Comparison of ENCODE assay signal across 12 cellular contexts in the genomic region with DNA sequence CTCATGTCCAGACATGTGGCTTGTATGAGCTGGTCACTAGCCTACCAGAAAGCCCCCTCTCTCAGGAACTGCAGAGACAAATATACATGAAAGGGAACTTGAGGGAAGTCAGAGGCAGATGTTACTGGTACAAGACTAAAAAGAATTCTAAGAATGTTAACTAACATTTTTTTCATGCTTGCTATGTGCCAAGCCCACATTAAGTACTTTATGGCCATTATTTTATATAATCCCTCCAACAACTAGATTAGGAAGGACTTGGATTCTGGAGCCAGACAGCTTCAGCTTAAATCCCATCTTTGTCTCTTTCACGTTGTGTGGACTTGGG. TPM values are rescaled to one million over a fixed set of nuclear protein-coding genes. Genes with fewer than 3 reads are reported as not detected.
DNase-seq lines count a peak whose midpoint lies in the region; ATAC-seq and TF ChIP-seq lines count a peak whose summit lies in the region.
"Had no signal": no experiment of that assay in that cellular context is flagged by ENCODE, and none has a peak within 500 bp of the region (broad histone marks: within the 10 kb centered on the region; RNA-seq: fewer than 3 reads in every experiment).

No MANE protein-coding gene starts in this region.

- H3K9me3 ChIP-seq in A673 (ENCODE audit: low read depth, low read length, poor library complexity, severe bottlenecking) (no peaks in the 10 kb centered on the region), HCT116 (ENCODE audit: control insufficient read depth in 1 of 2, insufficient read depth in 1 of 2, low read depth in 1 of 2, low read length in 2 of 2) (no peaks in the 10 kb centered on the region), mesenchymal stem cell (ENCODE audit: control insufficient read depth, low read length) (no peaks in the 10 kb centered on the region)
- H3K9me3 ChIP-seq: left ventricle myocardium inferior, ovary, testis had no signal

- TF ChIP-seq POLR2A in HCT116 (IDR thresholded peaks at IDR 0.05; ENCODE audit: borderline replicate concordance, extremely low read depth, insufficient read depth, insufficient read length), result no peak

- intact Hi-C loops in A673 (cut with micrococcal nuclease; ENCODE audit: unreplicated experiment) (no loop called here), HCT116 (cut with micrococcal nuclease) (no loop called here)
- intact Hi-C loops in activated CD8-positive, alpha-beta T cell treated with anti-CD3 and anti-CD28 coated beads for 36 hours (cut with micrococcal nuclease), result no loop called here

- peak overlapping the region; percentile 58 for H3K27ac ChIP-seq in A673 (ENCODE audit: low read depth, low read length, poor library complexity, severe bottlenecking)
- H3K27ac ChIP-seq in HCT116 (ENCODE audit: low read depth, low read length), result peak overlapping the region; percentile 47; the same call in 1 of the 2 replicates
- peak overlapping the region; percentile 64 for H3K27ac ChIP-seq in mesenchymal stem cell (ENCODE audit: low read length, poor library complexity, severe bottlenecking)
- H3K27ac ChIP-seq: left ventricle myocardium inferior, ovary, testis had no signal

- H3K79me1 ChIP-seq in mesenchymal stem cell (replicated peaks; ENCODE audit: low read length, poor library complexity, severe bottlenecking), result peaks cover 1% of the 10 kb centered on the region

- no peaks in the 10 kb centered on the region for H3K27me3 ChIP-seq in A673 (replicated peaks; ENCODE audit: insufficient read depth, low read depth, low read length, poor library complexity)
- no peaks in the 10 kb centered on the region for H3K27me3 ChIP-seq in HCT116 (ENCODE audit: insufficient read depth, low read length)
- peaks cover 0 to 6% of the 10 kb centered on the region in 2 experiments for H3K27me3 ChIP-seq in mesenchymal stem cell (ENCODE audit: control insufficient read depth in 1 of 2, insufficient read depth in 1 of 2, low read length in 2 of 2)
- H3K27me3 ChIP-seq: ovary, testis had no signal

- no TSS peak for BruUV-seq in A673 (replicated peaks; lab: Mats Ljungman, UMichigan)
- BruUV-seq in HCT116 (replicated peaks; lab: Mats Ljungman, UMichigan), result no TSS peak

- peak overlapping the region; percentile 85 for H3K27ac Mint-ChIP-seq in activated CD8-positive, alpha-beta T cell treated with anti-CD3 and anti-CD28 coated beads for 36 hours

- DNase-seq in A673 (ENCODE audit: low spot score) (peak; percentile 39), HCT116 (ENCODE audit: low read depth, low spot score) (no peak), mesenchymal stem cell (no peak), inferior parietal cortex (ENCODE audit: extremely low spot score) (no peak), NOMO-1 (lab: John Stamatoyannopoulos, UW; ENCODE audit: unreplicated experiment in 2 of 2) (no peak), GM19238 (ENCODE audit: insufficient read length, low spot score) (no peak)
- DNase-seq in activated CD8-positive, alpha-beta T cell treated with anti-CD3 and anti-CD28 coated beads for 36 hours, result no peak
- no peak for DNase-seq in effector CD8-positive, alpha-beta T cell (lab: John Stamatoyannopoulos, UW)
- DNase-seq: left ventricle myocardium inferior, NCI-H2029 treated with DMSO at 0.1 percent for 48 hours, ovary, testis had no signal

- peak overlapping the region; percentile 65 for H2AK5ac ChIP-seq in mesenchymal stem cell (ENCODE audit: low read length, severe bottlenecking)

- peaks cover 16% of the 10 kb centered on the region for H3K36me3 Mint-ChIP-seq in activated CD8-positive, alpha-beta T cell treated with anti-CD3 and anti-CD28 coated beads for 36 hours (ENCODE audit: low read depth)

- no peak overlapping the region for H4K91ac ChIP-seq in mesenchymal stem cell (ENCODE audit: low read length)

- no CpG with 5 or more reads among the region's 1 CpG for WGBS in mesenchymal stem cell

- no peak overlapping the region for H2BK15ac ChIP-seq in mesenchymal stem cell (ENCODE audit: low read depth, poor library complexity, severe bottlenecking)

- no peaks in the 10 kb centered on the region for H3K79me2 ChIP-seq in HCT116 (ENCODE audit: insufficient read depth, low read length)

- H4K8ac ChIP-seq in mesenchymal stem cell (ENCODE audit: low read length), result no peak overlapping the region

- no peak overlapping the region for H3K4me3 ChIP-seq in A673 (ENCODE audit: low read depth, low read length, poor library complexity, severe bottlenecking)
- H3K4me3 ChIP-seq in HCT116 (replicated peaks in 1 of 2; ENCODE audit: low read depth in 1 of 2, low read length in 2 of 2), result peak overlapping the region in 1 of 2 experiments; percentile 45; a peak in 1 of 4 replicates
- no peak overlapping the region for H3K4me3 ChIP-seq in mesenchymal stem cell (ENCODE audit: insufficient read depth in 1 of 2, low read depth in 1 of 2, low read length in 2 of 2)
- H3K4me3 ChIP-seq: left ventricle myocardium inferior, ovary, testis had no signal

- H2AFZ ChIP-seq in HCT116 (ENCODE audit: low read depth, low read length, poor library complexity, severe bottlenecking) (peak overlapping the region; percentile 57), mesenchymal stem cell (ENCODE audit: low read depth, low read length) (no peak overlapping the region)

- H3K27me3 Mint-ChIP-seq in activated CD8-positive, alpha-beta T cell treated with anti-CD3 and anti-CD28 coated beads for 36 hours, result no peaks in the 10 kb centered on the region

- no peak overlapping the region for H3K9ac ChIP-seq in HCT116 (ENCODE audit: low read length)
- no peak overlapping the region for H3K9ac ChIP-seq in mesenchymal stem cell (ENCODE audit: low read length)

- CTCF ChIA-PET in A673 (lab: Charles Lee), result no interaction called here
- CTCF ChIA-PET in HCT116 (lab: Charles Lee), result no interaction called here
- CTCF ChIA-PET in activated CD8-positive, alpha-beta T cell treated with anti-CD3 and anti-CD28 coated beads for 36 hours (lab: Charles Lee), result interaction anchor here (1.1 to 1.4 kb wide), 2 partner anchors 14 to 47 kb away, joined by 4 read pairs; no protein-coding TSS in a partner anchor

- H3K9me3 Mint-ChIP-seq in activated CD8-positive, alpha-beta T cell treated with anti-CD3 and anti-CD28 coated beads for 36 hours, result no peaks in the 10 kb centered on the region

- H2BK12ac ChIP-seq in mesenchymal stem cell (ENCODE audit: low read length in 2 of 2), result no peak overlapping the region

- H3K4me1 Mint-ChIP-seq in activated CD8-positive, alpha-beta T cell treated with anti-CD3 and anti-CD28 coated beads for 36 hours (ENCODE audit: low read depth), result peaks cover 53% of the 10 kb centered on the region

- H2BK120ac ChIP-seq in mesenchymal stem cell (ENCODE audit: low read depth, low read length), result no peak overlapping the region

- H3K9me2 ChIP-seq in HCT116 (ENCODE audit: insufficient read depth), result no peaks in the 10 kb centered on the region

- H2BK5ac ChIP-seq in mesenchymal stem cell (ENCODE audit: low read depth, low read length, poor library complexity, severe bottlenecking), result no peak overlapping the region

- no peak overlapping the region for H3K4me3 Mint-ChIP-seq in activated CD8-positive, alpha-beta T cell treated with anti-CD3 and anti-CD28 coated beads for 36 hours

- H3K4me1 ChIP-seq in A673 (ENCODE audit: insufficient read depth, low read length, poor library complexity, severe bottlenecking) (peaks cover 23% of the 10 kb centered on the region), HCT116 (ENCODE audit: control insufficient read depth in 1 of 2, insufficient read depth in 2 of 2, low read length in 2 of 2) (peaks cover 35 to 54% of the 10 kb centered on the region in 2 experiments), mesenchymal stem cell (ENCODE audit: control insufficient read depth, insufficient read depth, low read depth, low read length) (peaks cover 28% of the 10 kb centered on the region)
- H3K4me1 ChIP-seq: testis had no signal

- no peaks in the 10 kb centered on the region for H4K20me1 ChIP-seq in HCT116 (ENCODE audit: insufficient read depth)

- POLR2A ChIA-PET in A673 (lab: Charles Lee; ENCODE audit: low non-redundant PET), result no interaction called here
- POLR2A ChIA-PET in HCT116 (lab: Charles Lee), result no interaction called here
- POLR2A ChIA-PET in activated CD8-positive, alpha-beta T cell treated with anti-CD3 and anti-CD28 coated beads for 36 hours (lab: Charles Lee), result interaction anchor here (0.7 to 1.1 kb wide), 4 partner anchors 12 to 25 kb away, joined by 3 to 4 read pairs (median 3); no protein-coding TSS in a partner anchor

- RAD21 ChIA-PET in HCT116 (lab: Charles Lee; ENCODE audit: low non-redundant PET in 1 of 2, low total read pairs in 2 of 2, uncharacterized antibody in 2 of 2, unreplicated experiment in 2 of 2), result no interaction called here

- ATAC-seq in HCT116, result no peak
- no peak for ATAC-seq in activated CD8-positive, alpha-beta T cell treated with anti-CD3 and anti-CD28 coated beads for 36 hours

- TF ChIP-seq RAD21 in HCT116 (IDR thresholded peaks at IDR 0.05; ENCODE audit: low read depth), result no peak

- no peak overlapping the region for H3K4ac ChIP-seq in mesenchymal stem cell (ENCODE audit: low read depth in 1 of 2, low read length in 2 of 2)

- no peak overlapping the region for H3K14ac ChIP-seq in mesenchymal stem cell (ENCODE audit: low read length in 2 of 2)

- no peak overlapping the region for H3K18ac ChIP-seq in mesenchymal stem cell (ENCODE audit: low read depth in 1 of 2, low read length in 2 of 2)

- H3K36me3 ChIP-seq in A673 (ENCODE audit: insufficient read depth, low read length, poor library complexity, severe bottlenecking) (no peaks in the 10 kb centered on the region), HCT116 (ENCODE audit: control insufficient read depth in 1 of 2, insufficient read depth in 2 of 2, low read length in 2 of 2) (no peaks in the 10 kb centered on the region), mesenchymal stem cell (ENCODE audit: control insufficient read depth in 1 of 2, insufficient read depth in 2 of 2, low read depth in 1 of 2, low read length in 2 of 2) (peaks cover 0 to 7% of the 10 kb centered on the region in 2 experiments)
- H3K36me3 ChIP-seq: left ventricle myocardium inferior, ovary had no signal

- no peak for TF ChIP-seq CTCF in A673 (conservative IDR thresholded peaks at IDR 0.05; ENCODE audit: low read depth, low read length)
- no peak for TF ChIP-seq CTCF in HCT116 (IDR thresholded peaks at IDR 0.05 in 2 of 3, conservative IDR thresholded peaks at IDR 0.05 in 1 of 3; ENCODE audit: borderline replicate concordance in 1 of 3, insufficient read depth in 1 of 3, low read depth in 2 of 3, low read length in 2 of 3)
- no peak for TF ChIP-seq CTCF in activated CD8-positive, alpha-beta T cell treated with anti-CD3 and anti-CD28 coated beads for 36 hours (IDR thresholded peaks at IDR 0.05)

- no peak overlapping the region for H3K23ac ChIP-seq in mesenchymal stem cell (ENCODE audit: low read length in 2 of 2)

- H3K4me2 ChIP-seq in HCT116 (ENCODE audit: low read length) (peak overlapping the region; percentile 83), mesenchymal stem cell (ENCODE audit: low read length, poor library complexity, severe bottlenecking) (no peak overlapping the region)

RNA-seq across cellular contexts. Expression of gene TTC9, which starts 24.6 kb away (rescaled TPM):
- total RNA-seq in A673 (2021) (4.2 and 4.7 TPM in 2 replicates), HCT116 (2021; ENCODE audit: unreplicated experiment) (2.4 TPM)
- 2.5 and 2.8 TPM in 2 replicates for polyA plus RNA-seq in HCT116 (2012)
- total RNA-seq in activated CD8-positive, alpha-beta T cell treated with anti-CD3 and anti-CD28 coated beads for 36 hours, result 1 to 10 TPM; 5.5 to 5.7 TPM
- 3.2 TPM for polyA plus RNA-seq in mesenchymal stem cell (2013, experiment 1 of 2)
- 3.4 TPM for polyA plus RNA-seq in mesenchymal stem cell (2013, experiment 2 of 2)
